In the genomic region with DNA sequence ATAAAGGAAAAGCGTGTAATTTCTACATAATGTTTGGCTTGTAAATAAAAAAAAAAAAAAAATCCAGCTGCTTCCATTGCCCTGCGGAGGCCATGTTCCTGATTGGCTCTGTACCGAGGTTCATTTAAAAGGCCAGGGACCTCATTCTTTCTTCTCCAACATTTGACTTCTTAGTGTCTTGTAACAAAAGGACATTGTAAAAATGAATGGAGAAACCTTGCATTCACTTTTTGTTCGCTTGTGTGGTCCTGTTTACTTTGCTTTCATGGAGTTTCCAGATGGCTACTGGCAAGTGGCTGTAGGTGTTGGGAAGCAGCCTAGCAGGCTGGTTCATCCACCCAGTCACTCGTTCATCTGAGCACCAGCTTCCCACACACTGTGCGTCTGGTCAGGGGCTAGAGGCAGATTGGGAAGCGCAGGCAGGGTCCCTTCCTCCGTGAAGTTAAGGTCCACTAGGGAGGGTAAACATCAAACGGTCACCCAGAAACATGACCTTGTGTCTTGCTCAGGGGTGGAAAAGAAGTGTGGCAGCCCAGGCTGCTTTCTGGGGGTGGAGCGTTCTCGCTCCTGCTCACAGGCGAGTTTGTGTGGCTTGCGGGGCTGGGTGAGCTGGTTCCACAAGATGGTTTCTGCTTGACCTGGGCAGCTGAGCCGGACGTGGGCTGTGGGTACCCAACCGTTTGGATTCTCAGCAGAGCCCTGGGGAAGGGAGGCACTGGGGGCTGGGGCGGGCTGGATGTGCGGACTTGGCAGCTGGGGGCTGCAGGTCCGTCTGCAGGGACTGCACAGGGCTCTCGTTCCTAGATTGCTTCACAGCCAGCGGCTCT, we compare ENCODE assay signal across 18 cellular contexts.
"Had no signal": no experiment of that assay in that cellular context is flagged by ENCODE, and none has a peak within 500 bp of the region (broad histone marks: within the 10 kb centered on the region; RNA-seq: fewer than 3 reads in every experiment).

No MANE protein-coding gene starts in this region.

- H3K27ac Mint-ChIP-seq: activated CD4-positive, alpha-beta memory T cell treated with anti-CD3 and anti-CD28 coated beads, Interleukin-2, amount 10 ng/mL, durations not matched to agents 7 days and 5 days; activated CD4-positive, alpha-beta T cell treated with anti-CD3 and anti-CD28 coated beads for 36 hours; T-cell had no signal

- H3K4me3 ChIP-seq: cardiac muscle cell, gastroesophageal sphincter, heart right ventricle, lung, upper lobe of left lung had no signal

- H3K9me3 Mint-ChIP-seq: activated CD4-positive, alpha-beta memory T cell treated with anti-CD3 and anti-CD28 coated beads, Interleukin-2, amount 10 ng/mL, durations not matched to agents 7 days and 5 days; activated T-cell treated with anti-CD3 and anti-CD28 coated beads, Interleukin-2, amount 50 U/mL, for 4 hours; T-cell had no signal

- DNase-seq: activated CD4-positive, alpha-beta memory T cell treated with anti-CD3 and anti-CD28 coated beads, Interleukin-2, amount 10 ng/mL, durations not matched to agents 7 days and 5 days; activated CD4-positive, alpha-beta T cell treated with anti-CD3 and anti-CD28 coated beads for 36 hours; activated effector memory CD4-positive, alpha-beta T cell treated with Interleukin-2 at 50 U/mL for 16 hours; activated naive CD4-positive, alpha-beta T cell treated with anti-CD3 and anti-CD28 coated beads, Interleukin-2, amount 50 U/mL, for 16 hours; activated T-cell treated with anti-CD3 and anti-CD28 coated beads, Interleukin-2, amount 50 U/mL, for 4 hours; heart right ventricle; left colon; small intestine; stimulated activated CD4-positive, alpha-beta T cell treated with anti-CD3 and anti-CD28 coated beads, Interleukin-4, amount 100 ng/mL, for 4 hours; stimulated activated CD8-positive, alpha-beta memory T cell treated with anti-CD3 and anti-CD28 coated beads, Interleukin-4, amount 100 ng/mL, for 48 hours; stimulated activated naive CD8-positive, alpha-beta T cell treated with anti-CD3 and anti-CD28 coated beads, Interleukin-15, Interleukin-2, amounts not matched to agents 100 U/mL and 50 U/mL, for 24 hours; T-cell; T1000; WERI-Rb-1 had no signal

- H3K27me3 ChIP-seq: cardiac muscle cell, gastroesophageal sphincter, heart right ventricle, upper lobe of left lung had no signal

- H3K9me3 ChIP-seq: gastroesophageal sphincter, heart right ventricle, upper lobe of left lung had no signal

- H3K27ac ChIP-seq: cardiac muscle cell, gastroesophageal sphincter, heart right ventricle, upper lobe of left lung, WERI-Rb-1 had no signal

- H3K36me3 Mint-ChIP-seq: T-cell had no signal

- H3K4me3 Mint-ChIP-seq: activated CD4-positive, alpha-beta memory T cell treated with anti-CD3 and anti-CD28 coated beads, Interleukin-2, amount 10 ng/mL, durations not matched to agents 7 days and 5 days; activated CD4-positive, alpha-beta T cell treated with anti-CD3 and anti-CD28 coated beads for 36 hours; activated T-cell treated with anti-CD3 and anti-CD28 coated beads, Interleukin-2, amount 50 U/mL, for 4 hours; T-cell had no signal

- H3K27me3 Mint-ChIP-seq: activated CD4-positive, alpha-beta memory T cell treated with anti-CD3 and anti-CD28 coated beads, Interleukin-2, amount 10 ng/mL, durations not matched to agents 7 days and 5 days had no signal

- H3K4me1 ChIP-seq: heart right ventricle, upper lobe of left lung had no signal

- H3K4me1 Mint-ChIP-seq: activated CD4-positive, alpha-beta memory T cell treated with anti-CD3 and anti-CD28 coated beads, Interleukin-2, amount 10 ng/mL, durations not matched to agents 7 days and 5 days; activated CD4-positive, alpha-beta T cell treated with anti-CD3 and anti-CD28 coated beads for 36 hours; T-cell had no signal

- ATAC-seq: activated CD4-positive, alpha-beta T cell treated with anti-CD3 and anti-CD28 coated beads for 36 hours; activated T-cell treated with anti-CD3 and anti-CD28 coated beads, Interleukin-2, amount 50 U/mL, for 4 hours; gastroesophageal sphincter; heart right ventricle; left colon; stimulated activated naive CD8-positive, alpha-beta T cell treated with anti-CD3 and anti-CD28 coated beads, Interleukin-15, Interleukin-2, amounts not matched to agents 100 U/mL and 50 U/mL, for 24 hours; T-cell had no signal
